ENCODE assay signal across 8 cellular contexts in the genomic region with DNA sequence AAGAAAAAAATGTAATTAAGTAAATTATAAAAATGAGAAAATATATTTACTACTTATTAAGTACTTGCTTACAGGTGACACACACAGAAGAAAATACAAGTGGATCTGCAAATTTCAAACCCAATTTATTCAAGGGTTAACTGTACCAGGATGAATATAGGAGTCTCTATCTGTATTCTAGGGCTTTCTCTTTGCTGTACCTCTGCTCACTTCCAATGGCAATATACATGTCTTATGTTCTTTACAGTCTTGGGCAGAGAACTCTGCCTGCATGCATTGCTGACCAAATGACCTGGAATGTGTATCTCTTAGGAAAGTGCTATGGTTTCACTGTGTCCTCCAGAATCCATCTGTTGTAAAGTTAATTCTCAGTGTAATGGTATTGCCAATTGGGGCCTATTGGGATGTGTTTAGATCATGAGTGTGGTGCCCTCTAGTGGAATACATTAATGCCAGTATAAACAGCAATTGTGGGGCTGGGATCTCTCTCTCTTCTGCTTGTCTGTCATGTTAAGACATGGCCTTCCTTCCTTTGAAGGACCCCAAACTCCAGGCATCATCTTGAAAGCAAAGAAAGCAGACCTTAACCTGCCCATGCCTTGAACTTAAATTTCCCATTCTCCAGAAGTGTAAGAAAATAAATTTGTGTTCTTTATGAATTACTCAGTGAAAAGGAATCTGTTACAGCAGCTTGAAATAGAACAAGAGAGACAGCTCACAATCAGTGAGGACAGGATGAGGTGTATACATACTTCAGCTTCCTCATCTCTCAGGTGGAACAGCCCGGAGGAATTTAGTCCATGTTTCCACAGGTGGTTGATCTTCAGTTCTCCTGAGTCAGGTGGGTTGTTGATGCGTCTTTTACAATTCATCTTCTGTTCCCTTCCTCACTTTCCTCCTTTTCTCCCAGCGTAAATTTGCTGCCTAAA.
DNase-seq lines count a peak whose midpoint lies in the region; ATAC-seq, FAIRE-seq and TF ChIP-seq lines count a peak whose summit lies in the region.
"Not testable (repeated sequence)": the region's sequence is repeated elsewhere in the genome, so short reads cannot be mapped to it uniquely, and the experiment has no call there.

No MANE protein-coding gene starts in this region.

- intact Hi-C loops in pancreas (cut with DNase I): not testable (repeated sequence)

- not testable (repeated sequence) for H3K4me2 ChIP-seq in hepatocyte

- H3K9me3 ChIP-seq in AG04450 (ENCODE audit: control insufficient read depth, insufficient read depth, low read length); hepatocyte (ENCODE audit: low read depth); pancreas: not testable (repeated sequence)

- peak; percentile 64 for ATAC-seq in HG02885 (IDR thresholded peaks at IDR 0.05; ENCODE audit: poor library complexity, unreplicated experiment)
- ATAC-seq in pancreas: peak; percentile 68 to 89 (median 88)

- H3K27me3 ChIP-seq in AG04450 (ENCODE audit: control insufficient read depth, insufficient read depth, low read length); hepatocyte; pancreas: not testable (repeated sequence)

- TF ChIP-seq CTCF in AG04450 (IDR thresholded peaks at IDR 0.05; ENCODE audit: low read depth, low read length): peak; percentile 48
- peak; percentile 27 for TF ChIP-seq CTCF in GM12873 (IDR thresholded peaks at IDR 0.05; ENCODE audit: insufficient read depth, low read depth, low read length, missing control alignments)
- peak; percentile 22 for TF ChIP-seq CTCF in hepatocyte (IDR thresholded peaks at IDR 0.05; ENCODE audit: poor library complexity)
- peak; percentile 37 to 73 (median 54) for TF ChIP-seq CTCF in pancreas (IDR thresholded peaks at IDR 0.05)

- POLR2A ChIA-PET in AG04450 (lab: Yijun Ruan, JAX): not testable (repeated sequence)

- DNase-seq in AG04450 (ENCODE audit: low read depth, low spot score) (peak; percentile 0), NCI-H1417 (lab: John Stamatoyannopoulos, UW) (peak in 2 of 3 experiments; percentile 14 to 56), SIG-M5 treated with dmso at 0.1 percent for 504 hours (lab: John Stamatoyannopoulos, UW; ENCODE audit: unreplicated experiment) (peak; percentile 6), T47D (ENCODE audit: low read depth in 1 of 2, low spot score in 1 of 2) (peak; percentile 1 to 45), hepatocyte (ENCODE audit: low spot score) (peak; percentile 4), pancreas (peak in 2 of 6 donors; percentile 3 to 22)

- CTCF ChIA-PET in AG04450 (lab: Charles Lee): not testable (repeated sequence)

- H3K4me3 ChIP-seq in AG04450 (ENCODE audit: low read depth, low read length); hepatocyte; pancreas: not testable (repeated sequence)

- H3K36me3 ChIP-seq in hepatocyte (replicated peaks; ENCODE audit: insufficient read depth, low read depth); pancreas: not testable (repeated sequence)

- FAIRE-seq in pancreas (lab: Jason Lieb, UNC): not testable (repeated sequence)

- in situ Hi-C loops in T47D (cut with HindIII; ENCODE audit: low pct_unique_long_range_greater_than_20kb, low sequenced_read_pairs): not testable (repeated sequence)

- not testable (repeated sequence) for H3K79me2 ChIP-seq in hepatocyte

- H3K27ac ChIP-seq in AG04450 (ENCODE audit: low read depth, low read length); hepatocyte; pancreas: not testable (repeated sequence)

- not testable (repeated sequence) for H3K9me2 ChIP-seq in hepatocyte (replicated peaks; ENCODE audit: insufficient read depth)

- WGBS in hepatocyte (ENCODE audit: low lambda C conversion rate, missing lambda C conversion rate): 77% methylated on average over 2 of the region's 3 CpGs
- 34% methylated on average over 1 of the region's 3 CpGs for WGBS in pancreas, 2 donors

- not testable (repeated sequence) for H3K4me1 ChIP-seq in hepatocyte (ENCODE audit: insufficient read depth); pancreas

- H4K20me1 ChIP-seq in hepatocyte (ENCODE audit: insufficient read depth, poor library complexity, severe bottlenecking): not testable (repeated sequence)

- H2AFZ ChIP-seq in hepatocyte: not testable (repeated sequence)
